In the genomic region with DNA sequence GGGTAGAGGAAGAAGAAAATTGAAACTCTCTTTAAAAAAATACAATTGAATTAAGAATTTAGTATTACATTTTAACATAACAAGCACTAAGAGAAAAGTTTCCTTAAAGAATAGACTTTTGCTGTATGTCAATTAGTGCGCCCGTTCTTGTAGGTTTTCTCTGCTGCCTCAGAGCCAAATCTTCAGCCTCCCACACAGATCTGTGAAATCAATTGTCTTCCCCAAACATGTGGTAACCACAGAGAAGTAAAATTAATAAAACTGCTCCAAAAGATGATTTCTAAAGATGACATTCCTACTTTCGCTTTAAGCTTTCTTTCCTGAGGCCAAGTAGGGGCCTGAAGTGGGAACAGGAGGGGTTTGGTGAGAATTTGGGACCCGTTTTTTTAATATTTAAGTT, we compare ENCODE assay signal across 18 cellular contexts.
DNase-seq lines count a peak whose midpoint lies in the region; ATAC-seq, FAIRE-seq and TF ChIP-seq lines count a peak whose summit lies in the region.
"Had no signal": no experiment of that assay in that cellular context is flagged by ENCODE, and none has a peak within 500 bp of the region (broad histone marks: within the 10 kb centered on the region; RNA-seq: fewer than 3 reads in every experiment).

No MANE protein-coding gene starts in this region.

- CTCF ChIA-PET in activated CD4-positive, alpha-beta T cell treated with anti-CD3 and anti-CD28 coated beads for 36 hours (lab: Charles Lee), result interaction anchor here (1.0 to 1.2 kb wide), 2 partner anchors 42 to 98 kb away, joined by 3 read pairs; no protein-coding TSS in a partner anchor

- peaks cover 11% of the 10 kb centered on the region for H3K36me3 Mint-ChIP-seq in activated CD4-positive, alpha-beta T cell treated with anti-CD3 and anti-CD28 coated beads for 36 hours (ENCODE audit: low read depth)
- H3K36me3 Mint-ChIP-seq in activated T-helper 17 cell treated with anti-CD3 and anti-CD28 coated beads, Interleukin-2, amount 50 U/mL, for 72 hours (ENCODE audit: low read depth), result no peaks in the 10 kb centered on the region
- peaks cover under 1% of the 10 kb centered on the region for H3K36me3 Mint-ChIP-seq in natural killer cell

- H3K27me3 Mint-ChIP-seq in activated CD4-positive, alpha-beta T cell treated with anti-CD3 and anti-CD28 coated beads for 36 hours, result no peaks in the 10 kb centered on the region
- no peaks in the 10 kb centered on the region for H3K27me3 Mint-ChIP-seq in activated T-helper 17 cell treated with anti-CD3 and anti-CD28 coated beads, Interleukin-2, amount 50 U/mL, for 72 hours
- no peaks in the 10 kb centered on the region for H3K27me3 Mint-ChIP-seq in natural killer cell (ENCODE audit: low read depth in 2 of 2)

- POLR2A ChIA-PET in activated CD4-positive, alpha-beta T cell treated with anti-CD3 and anti-CD28 coated beads for 36 hours (lab: Charles Lee), result no interaction called here

- peak overlapping the region; percentile 25 for H3K27ac Mint-ChIP-seq in activated CD4-positive, alpha-beta T cell treated with anti-CD3 and anti-CD28 coated beads for 36 hours
- peak overlapping the region; percentile 63 for H3K27ac Mint-ChIP-seq in activated T-helper 17 cell treated with anti-CD3 and anti-CD28 coated beads, Interleukin-2, amount 50 U/mL, for 72 hours
- peak overlapping the region; percentile 90 to 92 for H3K27ac Mint-ChIP-seq in natural killer cell

- no peak for ATAC-seq in activated CD4-positive, alpha-beta T cell treated with anti-CD3 and anti-CD28 coated beads for 36 hours
- ATAC-seq in activated T-helper 17 cell treated with anti-CD3 and anti-CD28 coated beads, Interleukin-2, amount 50 U/mL, for 72 hours (replicated peaks), result peak; percentile 45
- ATAC-seq in natural killer cell, result no peak
- ATAC-seq in foreskin keratinocyte, result no peak
- ATAC-seq: A549, left ventricle myocardium superior had no signal

- H3K4me3 Mint-ChIP-seq in activated CD4-positive, alpha-beta T cell treated with anti-CD3 and anti-CD28 coated beads for 36 hours, result no peak overlapping the region
- H3K4me3 Mint-ChIP-seq in activated T-helper 17 cell treated with anti-CD3 and anti-CD28 coated beads, Interleukin-2, amount 50 U/mL, for 72 hours, result peak overlapping the region; percentile 38
- peak overlapping the region; percentile 68 for H3K4me3 Mint-ChIP-seq in natural killer cell

- peak; percentile 77 for FAIRE-seq in GM18507 (lab: Jason Lieb, UNC)
- FAIRE-seq: A549, D721Med had no signal

- TF ChIP-seq POLR2A in ovary (IDR thresholded peaks at IDR 0.05), result no peak

- no peak overlapping the region for H3K4me3 ChIP-seq in ovary
- H3K4me3 ChIP-seq: A549, sigmoid colon, vagina had no signal

- H3K4me1 Mint-ChIP-seq in activated CD4-positive, alpha-beta T cell treated with anti-CD3 and anti-CD28 coated beads for 36 hours, result peaks cover 62% of the 10 kb centered on the region
- H3K4me1 Mint-ChIP-seq in activated T-helper 17 cell treated with anti-CD3 and anti-CD28 coated beads, Interleukin-2, amount 50 U/mL, for 72 hours, result peaks cover 28% of the 10 kb centered on the region
- peaks cover 71 to 77% of the 10 kb centered on the region in 2 donors for H3K4me1 Mint-ChIP-seq in natural killer cell

- peaks cover 13% of the 10 kb centered on the region for H3K9me3 Mint-ChIP-seq in activated CD4-positive, alpha-beta T cell treated with anti-CD3 and anti-CD28 coated beads for 36 hours (ENCODE audit: low read depth)
- peaks cover 5% of the 10 kb centered on the region for H3K9me3 Mint-ChIP-seq in activated T-helper 17 cell treated with anti-CD3 and anti-CD28 coated beads, Interleukin-2, amount 50 U/mL, for 72 hours
- H3K9me3 Mint-ChIP-seq in natural killer cell, result no peaks in the 10 kb centered on the region

- no peak for DNase-seq in activated CD4-positive, alpha-beta T cell treated with anti-CD3 and anti-CD28 coated beads for 36 hours
- DNase-seq in activated CD4-positive, alpha-beta T cell treated with anti-CD3 and anti-CD28 coated beads for 1 hour, result no peak
- DNase-seq in GM18507 (ENCODE audit: extremely low spot score, insufficient read length, low read depth) (no peak), natural killer cell (no peak), NCI-H1105 (lab: John Stamatoyannopoulos, UW) (no peak), ovary (no peak), foreskin keratinocyte (no peak)
- DNase-seq: GOT3; left ventricle myocardium superior; NCI-H1048; sigmoid colon; SK-N-SH; stimulated activated CD4-positive, alpha-beta T cell treated with anti-CD3 and anti-CD28 coated beads, Interleukin-4, amount 100 ng/mL, for 24 hours; WERI-Rb-1 had no signal

- H3K9me3 ChIP-seq in ovary, result no peaks in the 10 kb centered on the region
- H3K9me3 ChIP-seq: A549, sigmoid colon, SK-N-SH, vagina had no signal

- TF ChIP-seq CTCF in natural killer cell (IDR thresholded peaks at IDR 0.05) (no peak), ovary (IDR thresholded peaks at IDR 0.05) (no peak), foreskin keratinocyte (conservative IDR thresholded peaks at IDR 0.05) (no peak)

- WGBS in ovary, 3 donors, result 33 to 42% (median 35%) methylated on average over 4 of the region's 4 CpGs

- TF ChIP-seq EP300 in ovary (IDR thresholded peaks at IDR 0.05), result no peak

- intact Hi-C loops in activated CD4-positive, alpha-beta T cell treated with anti-CD3 and anti-CD28 coated beads for 36 hours (cut with DNase I, micrococcal nuclease), result no loop called here
- intact Hi-C loops in natural killer cell (cut with micrococcal nuclease) (no loop called here), ovary (cut with DNase I) (no loop called here)

- H3K27me3 ChIP-seq in ovary, result no peaks in the 10 kb centered on the region
- no peaks in the 10 kb centered on the region for H3K27me3 ChIP-seq in foreskin keratinocyte
- H3K27me3 ChIP-seq: sigmoid colon, vagina had no signal

- H3K36me3 ChIP-seq in ovary, result no peaks in the 10 kb centered on the region
- H3K36me3 ChIP-seq: sigmoid colon, vagina, WERI-Rb-1 had no signal

- H3K4me1 ChIP-seq in ovary (ENCODE audit: insufficient read depth), result peaks cover 5% of the 10 kb centered on the region
- no peaks in the 10 kb centered on the region for H3K4me1 ChIP-seq in foreskin keratinocyte
- H3K4me1 ChIP-seq: A549, sigmoid colon, vagina had no signal

- H3K27ac ChIP-seq in ovary (no peak overlapping the region), foreskin keratinocyte (no peak overlapping the region)
- H3K27ac ChIP-seq: A549, sigmoid colon, vagina, WERI-Rb-1 had no signal

Comparison
In these comparisons a context has a peak if more than half of its experiments do, and no peak if none do; other contexts are left out.
1. H3K27ac Mint-ChIP-seq: peak in every context shown above with its lines; median percentile 91 in natural killer cell; 63 in activated T-helper 17 cell treated with anti-CD3 and anti-CD28 coated beads, Interleukin-2, amount 50 U/mL, for 72 hours; 25 in activated CD4-positive, alpha-beta T cell treated with anti-CD3 and anti-CD28 coated beads for 36 hours.